ENCODE assay signal across 1 cellular context in genomic region chr11:19326499-19326898, GRCh38.
TF ChIP-seq lines count a peak whose summit lies in the region.

No MANE protein-coding gene starts in this region.

TF ChIP-seq in SK-N-SH, 30 proteins besides CTCF, POLR2A, EP300 and RAD21 (continued from another document):
- TF ChIP-seq ZBTB33 (IDR thresholded peaks at IDR 0.05; ENCODE audit: borderline replicate concordance, low read depth) (no peak), ELF1 (IDR thresholded peaks at IDR 0.05) (no peak)
